ENCODE assay signal across 1 cellular context in genomic region chr7:130361681-130362080, GRCh38.
TF ChIP-seq lines count a peak whose summit lies in the region.

No MANE protein-coding gene starts in this region.

TF ChIP-seq in IMR-90, 13 proteins besides CTCF, POLR2A, EP300 and RAD21:
- TF ChIP-seq RCOR1 (IDR thresholded peaks at IDR 0.05; ENCODE audit: insufficient replicate concordance, low read length), result no peak
- no peak for TF ChIP-seq CHD1 (IDR thresholded peaks at IDR 0.05; ENCODE audit: low read depth, low read length)
- TF ChIP-seq SMC3 (IDR thresholded peaks at IDR 0.05; ENCODE audit: low read depth, low read length), result no peak
- TF ChIP-seq NFE2L2 (IDR thresholded peaks at IDR 0.05; ENCODE audit: low read depth, low read length), result no peak
- TF ChIP-seq FOS (IDR thresholded peaks at IDR 0.05; ENCODE audit: low read depth, low read length), result no peak
- no peak for TF ChIP-seq MAZ (IDR thresholded peaks at IDR 0.05; ENCODE audit: borderline replicate concordance, low read depth, low read length)
- no peak for TF ChIP-seq MXI1 (IDR thresholded peaks at IDR 0.05; ENCODE audit: borderline replicate concordance, low read depth, low read length)
- TF ChIP-seq RFX5 (IDR thresholded peaks at IDR 0.05; ENCODE audit: low read depth, low read length), result no peak
